Comparison of ENCODE assay signal across 29 cellular contexts in the genomic region with DNA sequence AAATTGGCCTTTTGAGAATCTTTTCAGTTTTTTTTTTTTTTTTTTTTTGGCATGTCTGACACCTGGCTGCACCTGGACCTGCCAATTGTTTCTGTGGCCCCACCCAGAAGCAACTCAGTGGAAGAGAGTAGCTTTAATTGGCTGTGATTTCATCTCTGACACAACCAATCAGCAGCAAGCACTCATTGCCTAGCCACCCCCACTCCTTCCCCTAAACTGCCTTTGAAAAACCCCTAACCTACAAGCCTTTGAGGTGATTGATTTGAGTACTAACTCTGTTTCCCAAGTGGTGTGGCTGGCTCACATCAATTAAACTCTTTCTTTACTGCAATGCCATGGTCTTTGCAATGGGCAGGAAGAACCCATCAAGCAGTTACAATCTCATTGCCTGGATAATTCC.
"Had no signal": no experiment of that assay in that cellular context is flagged by ENCODE, and none has a peak within 500 bp of the region (broad histone marks: within the 10 kb centered on the region; RNA-seq: fewer than 3 reads in every experiment).

No MANE protein-coding gene starts in this region.

- H3K9ac ChIP-seq: neural progenitor cell, parathyroid adenoma had no signal

- H3K79me2 ChIP-seq: parathyroid adenoma had no signal

- H3K27me3 ChIP-seq: esophagus squamous epithelium, heart right ventricle, left lung, neural progenitor cell, right lobe of liver, testis, tibial artery had no signal

- H3K4me3 Mint-ChIP-seq: effector memory CD8-positive, alpha-beta T cell; mesothelial cell of epicardium; naive B cell; natural killer cell treated with Interleukin-12 subunit alpha and Interleukin-12 subunit beta and Interleukin-15 and Interleukin-18, amount 100 ng/mL, for 72 hours; neural progenitor cell; type B pancreatic cell had no signal

- H3K4me2 ChIP-seq: neural progenitor cell had no signal

- H3K27me3 Mint-ChIP-seq: effector memory CD8-positive, alpha-beta T cell; naive B cell; natural killer cell treated with Interleukin-12 subunit alpha and Interleukin-12 subunit beta and Interleukin-15 and Interleukin-18, amount 100 ng/mL, for 72 hours; progenitor cell of endocrine pancreas; type B pancreatic cell had no signal

- ATAC-seq: effector memory CD8-positive, alpha-beta T cell; heart right ventricle; left cardiac atrium; left lung; mucosa of descending colon; natural killer cell treated with Interleukin-12 subunit alpha and Interleukin-12 subunit beta and Interleukin-15 and Interleukin-18, amount 100 ng/mL, for 72 hours; right lobe of liver had no signal

- FAIRE-seq: endometrium, islet of Langerhans, small intestine had no signal

- H3K27ac Mint-ChIP-seq: effector memory CD8-positive, alpha-beta T cell; mesothelial cell of epicardium; naive B cell; natural killer cell treated with Interleukin-12 subunit alpha and Interleukin-12 subunit beta and Interleukin-15 and Interleukin-18, amount 100 ng/mL, for 72 hours; neural progenitor cell; progenitor cell of endocrine pancreas; type B pancreatic cell had no signal

- H3K9me3 ChIP-seq: esophagus squamous epithelium, mucosa of descending colon, testis, tibial artery had no signal

- H3K36me3 Mint-ChIP-seq: mesothelial cell of epicardium; naive B cell; natural killer cell treated with Interleukin-12 subunit alpha and Interleukin-12 subunit beta and Interleukin-15 and Interleukin-18, amount 100 ng/mL, for 72 hours; neural progenitor cell; type B pancreatic cell had no signal

- H3K4me1 ChIP-seq: esophagus squamous epithelium, heart right ventricle, left lung, neural progenitor cell, parathyroid adenoma, right lobe of liver, testis, tibial artery had no signal

- H3K4me3 ChIP-seq: esophagus squamous epithelium, heart right ventricle, left lung, mucosa of descending colon, neural progenitor cell, right lobe of liver, testis, tibial artery had no signal

- H3K9me3 Mint-ChIP-seq: effector memory CD8-positive, alpha-beta T cell had no signal

- H3K36me3 ChIP-seq: esophagus squamous epithelium, heart right ventricle, left lung, neural progenitor cell, right lobe of liver, tibial artery had no signal

- H2AFZ ChIP-seq: neural progenitor cell, parathyroid adenoma had no signal

- H3K4me1 Mint-ChIP-seq: mesothelial cell of epicardium, naive B cell, neural progenitor cell had no signal

- DNase-seq: effector memory CD8-positive, alpha-beta T cell; erythroblast; esophagus squamous epithelium; foreskin melanocyte; glutamatergic neuron; heart right ventricle; hippocampal formation; left cardiac atrium; left lung; mesenchymal stem cell; mucosa of descending colon; naive B cell; right lobe of liver; small intestine; stimulated activated CD4-positive, alpha-beta T cell treated with anti-CD3 and anti-CD28 coated beads, Interleukin-15, amount 100 ng/mL, for 24 hours; stimulated activated CD4-positive, alpha-beta T cell treated with anti-CD3 and anti-CD28 coated beads, Interleukin-4, amount 100 ng/mL, for 1 hour; stimulated activated CD8-positive, alpha-beta memory T cell treated with anti-CD3 and anti-CD28 coated beads, Interleukin-4, amount 100 ng/mL, for 48 hours; stimulated activated naive CD4-positive, alpha-beta T cell; substantia nigra; testis; tibial artery had no signal

- H3K27ac ChIP-seq: esophagus squamous epithelium, heart right ventricle, left lung, neural progenitor cell, parathyroid adenoma, right lobe of liver, testis, tibial artery had no signal
